8 cellular contexts compared by ENCODE assay signal in genomic region chr22:50482107-50483074, GRCh38. TPM values are rescaled to one million over a fixed set of nuclear protein-coding genes. Genes with fewer than 3 reads are reported as not detected.
DNase-seq lines count a peak whose midpoint lies in the region; ATAC-seq and TF ChIP-seq lines count a peak whose summit lies in the region.

No MANE protein-coding gene starts in this region.

- no peak for ATAC-seq in HG03442 (IDR thresholded peaks at IDR 0.05; ENCODE audit: unreplicated experiment)

- peaks cover 0 to 88% (median 6%) of the 10 kb centered on the region in 4 donors for H3K27me3 ChIP-seq in esophagus squamous epithelium

- no peak for TF ChIP-seq POLR2A in esophagus squamous epithelium (IDR thresholded peaks at IDR 0.05)

- no peaks in the 10 kb centered on the region for H3K9me3 ChIP-seq in esophagus squamous epithelium

- intact Hi-C loops in esophagus squamous epithelium (cut with DNase I), result no loop called here

- peak overlapping the region; percentile 41 for H3K4me3 ChIP-seq in GM12865 (ENCODE audit: low read depth, low read length)
- peak overlapping the region; percentile 39 to 65 (median 50) for H3K4me3 ChIP-seq in esophagus squamous epithelium
- peak overlapping the region; percentile 25 for H3K4me3 ChIP-seq in retinal pigment epithelial cell (ENCODE audit: low read length)

- WGBS in esophagus squamous epithelium, 2 donors, result 100% methylated on average over 1 of the region's 35 CpGs; no CpG with 5 or more reads in 1 of the 2 donors

- no peak overlapping the region for H3K27ac ChIP-seq in esophagus squamous epithelium

- no peak for DNase-seq in GM12865 (ENCODE audit: low read depth)
- DNase-seq in RPMI8226, result peak; percentile 47
- no peak for DNase-seq in esophagus squamous epithelium (lab: John Stamatoyannopoulos, UW)
- DNase-seq in retinal pigment epithelial cell (ENCODE audit: low read depth), result no peak
- DNase-seq in NCI-H2196 (lab: John Stamatoyannopoulos, UW; ENCODE audit: unreplicated experiment), result no peak
- DNase-seq in NCI-H1417 treated with DMSO at 0.1 percent for 48 hours (lab: John Stamatoyannopoulos, UW), result no peak
- no peak for DNase-seq in SIG-M5 treated with dmso at 0.1 percent for 504 hours (lab: John Stamatoyannopoulos, UW; ENCODE audit: unreplicated experiment)

- H3K36me3 ChIP-seq in esophagus squamous epithelium, result no peaks in the 10 kb centered on the region

- TF ChIP-seq CTCF in GM12865 (IDR thresholded peaks at IDR 0.05; ENCODE audit: insufficient read depth, low read depth, low read length, missing control alignments), result no peak
- TF ChIP-seq CTCF in esophagus squamous epithelium (IDR thresholded peaks at IDR 0.05), result no peak
- no peak for TF ChIP-seq CTCF in retinal pigment epithelial cell (conservative IDR thresholded peaks at IDR 0.05; ENCODE audit: low read depth, low read length)

- H3K4me1 ChIP-seq in esophagus squamous epithelium, result peaks cover 5 to 19% (median 7%) of the 10 kb centered on the region in 3 donors

RNA-seq across cellular contexts. Expression of gene ADM2, which starts 1.0 kb away (rescaled TPM):
- 1 to 10 TPM in 2 of 4 donors, under 1 TPM in 2; under 0.01 to 1.9 (median 0.89) TPM for total RNA-seq in esophagus squamous epithelium

RNA-seq across cellular contexts. Expression of gene MIOX, which starts 4.3 kb away (rescaled TPM):
- total RNA-seq in esophagus squamous epithelium, result not detected

RNA-seq across cellular contexts. Expression of gene SBF1, which starts 7.6 kb away (rescaled TPM):
- total RNA-seq in esophagus squamous epithelium, result 10 to 100 TPM; 38.3 to 92.0 (median 63.4) TPM

RNA-seq across cellular contexts. Expression of gene LMF2, which starts 25.1 kb away (rescaled TPM):
- total RNA-seq in esophagus squamous epithelium, result 10 to 100 TPM; 35.4 to 65.0 (median 46.2) TPM

RNA-seq across cellular contexts. Expression of gene NCAPH2, which starts 25.6 kb away (rescaled TPM):
- total RNA-seq in esophagus squamous epithelium, result 10 to 100 TPM; 30.2 to 42.6 (median 38.5) TPM
